In genomic region chr6:39347201-39347600, GRCh38 we compare ENCODE assay signal across 14 cellular contexts.
A peak's percentile ranks its signal among the peaks of the same experiment; 100 is the strongest.
DNase-seq lines count a peak whose midpoint lies in the region; ATAC-seq lines count a peak whose summit lies in the region.
"Had no signal": no experiment of that assay in that cellular context is flagged by ENCODE, and none has a peak within 500 bp of the region (broad histone marks: within the 10 kb centered on the region; RNA-seq: fewer than 3 reads in every experiment).

No MANE protein-coding gene starts in this region.

- peak; percentile 18 for DNase-seq in DMS53 (lab: John Stamatoyannopoulos, UW)
- no peak for DNase-seq in DMS53 treated with DMSO at 0.1 percent for 48 hours (lab: John Stamatoyannopoulos, UW; ENCODE audit: unreplicated experiment)
- DNase-seq in NCI-H2196 (lab: John Stamatoyannopoulos, UW; ENCODE audit: unreplicated experiment) = peak; percentile 40
- peak; percentile 67 for DNase-seq in kidney tubule cell (ENCODE audit: low spot score)
- no peak for DNase-seq in dedifferentiated amniotic fluid mesenchymal stem cell (ENCODE audit: extremely low spot score)
- DNase-seq in NCI-H128 (lab: John Stamatoyannopoulos, UW; ENCODE audit: unreplicated experiment) = no peak
- DNase-seq: NCI-H524 treated with DMSO at 0.1 percent for 48 hours had no signal

- H3K27ac Mint-ChIP-seq in stimulated activated memory B cell treated with anti-CD40 and anti-IgM and Interleukin-4, amounts not matched to agents 10 μg/mL and 1 μg/mL and 100 μg/mL, for 72 hours = peak overlapping the region; percentile 8
- H3K27ac Mint-ChIP-seq: activated B cell treated with CpG ODN at 0.5 μM for 24 hours; activated CD8-positive, alpha-beta memory T cell treated with anti-CD3 and anti-CD28 coated beads, Interleukin-2, amount 10 ng/mL, durations not matched to agents 7 days and 5 days; type B pancreatic cell had no signal

- peaks cover 6% of the 10 kb centered on the region for H3K9me3 Mint-ChIP-seq in stimulated activated memory B cell treated with anti-CD40 and anti-IgM and Interleukin-4, amounts not matched to agents 10 μg/mL and 1 μg/mL and 100 μg/mL, for 72 hours
- H3K9me3 Mint-ChIP-seq: activated B cell treated with CpG ODN at 0.5 μM for 24 hours; activated T-cell treated with anti-CD3 and anti-CD28 coated beads, Interleukin-2, amount 50 U/mL, for 4 hours; type B pancreatic cell had no signal

- no peak for ATAC-seq in stimulated activated memory B cell treated with anti-CD40 and anti-IgM and Interleukin-4, amounts not matched to agents 10 μg/mL and 1 μg/mL and 100 μg/mL, for 72 hours
- ATAC-seq in GM21737 (IDR thresholded peaks at IDR 0.05; ENCODE audit: unreplicated experiment) = no peak

- no peak overlapping the region for H3K4me3 Mint-ChIP-seq in stimulated activated memory B cell treated with anti-CD40 and anti-IgM and Interleukin-4, amounts not matched to agents 10 μg/mL and 1 μg/mL and 100 μg/mL, for 72 hours
- H3K4me3 Mint-ChIP-seq: activated B cell treated with CpG ODN at 0.5 μM for 24 hours; activated CD8-positive, alpha-beta memory T cell treated with anti-CD3 and anti-CD28 coated beads, Interleukin-2, amount 10 ng/mL, durations not matched to agents 7 days and 5 days; activated T-cell treated with anti-CD3 and anti-CD28 coated beads, Interleukin-2, amount 50 U/mL, for 4 hours; CD14-positive monocyte; type B pancreatic cell had no signal

- H3K36me3 Mint-ChIP-seq in stimulated activated memory B cell treated with anti-CD40 and anti-IgM and Interleukin-4, amounts not matched to agents 10 μg/mL and 1 μg/mL and 100 μg/mL, for 72 hours = peaks cover 5% of the 10 kb centered on the region
- H3K36me3 Mint-ChIP-seq: activated CD8-positive, alpha-beta memory T cell treated with anti-CD3 and anti-CD28 coated beads, Interleukin-2, amount 10 ng/mL, durations not matched to agents 7 days and 5 days; CD14-positive monocyte; type B pancreatic cell had no signal

- H3K27me3 Mint-ChIP-seq in stimulated activated memory B cell treated with anti-CD40 and anti-IgM and Interleukin-4, amounts not matched to agents 10 μg/mL and 1 μg/mL and 100 μg/mL, for 72 hours = no peaks in the 10 kb centered on the region

- peaks cover 12% of the 10 kb centered on the region for H3K4me1 Mint-ChIP-seq in stimulated activated memory B cell treated with anti-CD40 and anti-IgM and Interleukin-4, amounts not matched to agents 10 μg/mL and 1 μg/mL and 100 μg/mL, for 72 hours

Comparison
In these comparisons a context has a peak if more than half of its experiments do, and no peak if none do; other contexts are left out.
1. DNase-seq: peak in DMS53 (single experiment), NCI-H2196 (single experiment) and kidney tubule cell (single experiment); none in DMS53 treated with DMSO at 0.1 percent for 48 hours (single experiment), dedifferentiated amniotic fluid mesenchymal stem cell (single experiment) and NCI-H128 (single experiment).